2 cellular contexts compared by ENCODE assay signal in the genomic region with DNA sequence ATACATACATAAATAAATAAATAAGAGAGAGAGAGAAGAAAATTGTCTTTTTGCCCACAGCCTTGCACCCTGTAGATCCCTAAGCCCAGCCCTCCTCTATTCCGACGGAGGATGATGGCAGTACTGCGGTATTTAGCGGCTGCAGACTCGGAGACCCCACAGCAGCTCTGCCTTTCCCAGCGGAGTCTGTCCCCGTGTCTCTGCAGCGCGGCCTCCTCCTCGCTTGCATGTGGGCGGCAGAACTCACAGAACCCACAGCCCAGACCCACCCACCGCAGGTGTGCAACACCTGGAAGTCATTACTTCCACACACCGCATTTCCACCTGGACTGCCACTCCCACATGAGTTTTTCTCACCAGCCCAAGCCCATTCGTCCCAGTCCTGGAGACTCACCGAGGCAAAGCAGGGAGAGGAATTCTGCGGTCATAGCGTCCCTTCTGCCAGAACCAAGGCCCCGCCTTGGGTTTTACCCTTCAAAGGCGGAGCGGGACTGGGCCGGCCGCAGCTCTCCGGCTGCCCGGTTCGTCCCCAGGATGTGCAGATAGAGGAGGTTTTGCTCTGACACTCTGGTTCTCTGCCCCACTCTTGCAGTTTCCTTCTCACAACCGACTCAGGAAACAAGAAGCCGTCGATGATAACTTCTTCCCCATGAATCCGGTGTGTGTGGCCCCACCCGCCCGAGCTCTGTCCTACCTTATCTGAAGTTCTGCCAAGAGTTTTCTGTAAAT.
TF ChIP-seq lines count a peak whose summit lies in the region.

VSTM1 (minus strand) TSS at position 548 of the 729 bp plus-strand sequence; CDS start at position 428, 120 bp downstream.

TF ChIP-seq in GM23338, 12 proteins besides CTCF, POLR2A, EP300 and RAD21 (continues in another document):
- TF ChIP-seq JUNB (IDR thresholded peaks at IDR 0.05; ENCODE audit: unreplicated experiment): no peak
- TF ChIP-seq STAT1 (IDR thresholded peaks at IDR 0.05; ENCODE audit: unreplicated experiment): no peak
- no peak for TF ChIP-seq ZNF114 (CRISPR knock-in tag; IDR thresholded peaks at IDR 0.05)
- TF ChIP-seq, protein P1, sequence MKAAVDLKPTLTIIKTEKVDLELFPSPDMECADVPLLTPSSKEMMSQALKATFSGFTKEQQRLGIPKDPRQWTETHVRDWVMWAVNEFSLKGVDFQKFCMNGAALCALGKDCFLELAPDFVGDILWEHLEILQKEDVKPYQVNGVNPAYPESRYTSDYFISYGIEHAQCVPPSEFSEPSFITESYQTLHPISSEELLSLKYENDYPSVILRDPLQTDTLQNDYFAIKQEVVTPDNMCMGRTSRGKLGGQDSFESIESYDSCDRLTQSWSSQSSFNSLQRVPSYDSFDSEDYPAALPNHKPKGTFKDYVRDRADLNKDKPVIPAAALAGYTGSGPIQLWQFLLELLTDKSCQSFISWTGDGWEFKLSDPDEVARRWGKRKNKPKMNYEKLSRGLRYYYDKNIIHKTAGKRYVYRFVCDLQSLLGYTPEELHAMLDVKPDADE (IDR thresholded peaks at IDR 0.05): no peak
- no peak for TF ChIP-seq EZH2phosphoT487 (IDR thresholded peaks at IDR 0.05; ENCODE audit: unreplicated experiment)
- TF ChIP-seq, protein P2, sequence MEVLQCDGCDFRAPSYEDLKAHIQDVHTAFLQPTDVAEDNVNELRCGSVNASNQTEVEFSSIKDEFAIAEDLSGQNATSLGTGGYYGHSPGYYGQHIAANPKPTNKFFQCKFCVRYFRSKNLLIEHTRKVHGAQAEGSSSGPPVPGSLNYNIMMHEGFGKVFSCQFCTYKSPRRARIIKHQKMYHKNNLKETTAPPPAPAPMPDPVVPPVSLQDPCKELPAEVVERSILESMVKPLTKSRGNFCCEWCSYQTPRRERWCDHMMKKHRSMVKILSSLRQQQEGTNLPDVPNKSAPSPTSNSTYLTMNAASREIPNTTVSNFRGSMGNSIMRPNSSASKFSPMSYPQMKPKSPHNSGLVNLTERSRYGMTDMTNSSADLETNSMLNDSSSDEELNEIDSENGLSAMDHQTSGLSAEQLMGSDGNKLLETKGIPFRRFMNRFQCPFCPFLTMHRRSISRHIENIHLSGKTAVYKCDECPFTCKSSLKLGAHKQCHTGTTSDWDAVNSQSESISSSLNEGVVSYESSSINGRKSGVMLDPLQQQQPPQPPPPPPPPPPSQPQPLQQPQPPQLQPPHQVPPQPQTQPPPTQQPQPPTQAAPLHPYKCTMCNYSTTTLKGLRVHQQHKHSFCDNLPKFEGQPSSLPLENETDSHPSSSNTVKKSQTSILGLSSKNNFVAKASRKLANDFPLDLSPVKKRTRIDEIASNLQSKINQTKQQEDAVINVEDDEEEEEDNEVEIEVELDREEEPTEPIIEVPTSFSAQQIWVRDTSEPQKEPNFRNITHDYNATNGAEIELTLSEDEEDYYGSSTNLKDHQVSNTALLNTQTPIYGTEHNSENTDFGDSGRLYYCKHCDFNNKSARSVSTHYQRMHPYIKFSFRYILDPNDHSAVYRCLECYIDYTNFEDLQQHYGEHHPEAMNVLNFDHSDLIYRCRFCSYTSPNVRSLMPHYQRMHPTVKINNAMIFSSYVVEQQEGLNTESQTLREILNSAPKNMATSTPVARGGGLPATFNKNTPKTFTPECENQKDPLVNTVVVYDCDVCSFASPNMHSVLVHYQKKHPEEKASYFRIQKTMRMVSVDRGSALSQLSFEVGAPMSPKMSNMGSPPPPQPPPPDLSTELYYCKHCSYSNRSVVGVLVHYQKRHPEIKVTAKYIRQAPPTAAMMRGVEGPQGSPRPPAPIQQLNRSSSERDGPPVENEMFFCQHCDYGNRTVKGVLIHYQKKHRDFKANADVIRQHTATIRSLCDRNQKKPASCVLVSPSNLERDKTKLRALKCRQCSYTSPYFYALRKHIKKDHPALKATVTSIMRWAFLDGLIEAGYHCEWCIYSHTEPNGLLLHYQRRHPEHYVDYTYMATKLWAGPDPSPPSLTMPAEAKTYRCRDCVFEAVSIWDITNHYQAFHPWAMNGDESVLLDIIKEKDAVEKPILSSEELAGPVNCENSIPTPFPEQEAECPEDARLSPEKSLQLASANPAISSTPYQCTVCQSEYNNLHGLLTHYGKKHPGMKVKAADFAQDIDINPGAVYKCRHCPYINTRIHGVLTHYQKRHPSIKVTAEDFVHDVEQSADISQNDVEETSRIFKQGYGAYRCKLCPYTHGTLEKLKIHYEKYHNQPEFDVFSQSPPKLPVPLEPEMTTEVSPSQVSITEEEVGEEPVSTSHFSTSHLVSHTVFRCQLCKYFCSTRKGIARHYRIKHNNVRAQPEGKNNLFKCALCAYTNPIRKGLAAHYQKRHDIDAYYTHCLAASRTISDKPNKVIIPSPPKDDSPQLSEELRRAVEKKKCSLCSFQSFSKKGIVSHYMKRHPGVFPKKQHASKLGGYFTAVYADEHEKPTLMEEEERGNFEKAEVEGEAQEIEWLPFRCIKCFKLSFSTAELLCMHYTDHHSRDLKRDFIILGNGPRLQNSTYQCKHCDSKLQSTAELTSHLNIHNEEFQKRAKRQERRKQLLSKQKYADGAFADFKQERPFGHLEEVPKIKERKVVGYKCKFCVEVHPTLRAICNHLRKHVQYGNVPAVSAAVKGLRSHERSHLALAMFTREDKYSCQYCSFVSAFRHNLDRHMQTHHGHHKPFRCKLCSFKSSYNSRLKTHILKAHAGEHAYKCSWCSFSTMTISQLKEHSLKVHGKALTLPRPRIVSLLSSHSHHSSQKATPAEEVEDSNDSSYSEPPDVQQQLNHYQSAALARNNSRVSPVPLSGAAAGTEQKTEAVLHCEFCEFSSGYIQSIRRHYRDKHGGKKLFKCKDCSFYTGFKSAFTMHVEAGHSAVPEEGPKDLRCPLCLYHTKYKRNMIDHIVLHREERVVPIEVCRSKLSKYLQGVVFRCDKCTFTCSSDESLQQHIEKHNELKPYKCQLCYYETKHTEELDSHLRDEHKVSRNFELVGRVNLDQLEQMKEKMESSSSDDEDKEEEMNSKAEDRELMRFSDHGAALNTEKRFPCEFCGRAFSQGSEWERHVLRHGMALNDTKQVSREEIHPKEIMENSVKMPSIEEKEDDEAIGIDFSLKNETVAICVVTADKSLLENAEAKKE (CRISPR knock-in tag; IDR thresholded peaks at IDR 0.05): no peak
- TF ChIP-seq ZNF331 (CRISPR knock-in tag; IDR thresholded peaks at IDR 0.05; ENCODE audit: low read depth): no peak
- TF ChIP-seq EZH2 (IDR thresholded peaks at IDR 0.05; ENCODE audit: low read depth, unreplicated experiment): no peak

TF ChIP-seq in H1, 55 proteins besides CTCF, POLR2A, EP300 and RAD21:
- no peak for TF ChIP-seq CBX5 (IDR thresholded peaks at IDR 0.05; ENCODE audit: low read depth, low read length)
- TF ChIP-seq, protein P3, sequence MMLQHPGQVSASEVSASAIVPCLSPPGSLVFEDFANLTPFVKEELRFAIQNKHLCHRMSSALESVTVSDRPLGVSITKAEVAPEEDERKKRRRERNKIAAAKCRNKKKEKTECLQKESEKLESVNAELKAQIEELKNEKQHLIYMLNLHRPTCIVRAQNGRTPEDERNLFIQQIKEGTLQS (IDR thresholded peaks at IDR 0.05; ENCODE audit: insufficient read depth, low read depth, low read length): no peak
- TF ChIP-seq PHF8 (conservative IDR thresholded peaks at IDR 0.05; ENCODE audit: low read depth, low read length): no peak
- no peak for TF ChIP-seq RNF2 (IDR thresholded peaks at IDR 0.05; ENCODE audit: borderline replicate concordance, low read depth, low read length, missing control alignments, poor library complexity, severe bottlenecking)
- TF ChIP-seq JUN (IDR thresholded peaks at IDR 0.05; ENCODE audit: low read depth, low read length): no peak
- no peak for TF ChIP-seq EGR1 (IDR thresholded peaks at IDR 0.05; ENCODE audit: borderline replicate concordance, low read depth, low read length)
- TF ChIP-seq, protein P4, sequence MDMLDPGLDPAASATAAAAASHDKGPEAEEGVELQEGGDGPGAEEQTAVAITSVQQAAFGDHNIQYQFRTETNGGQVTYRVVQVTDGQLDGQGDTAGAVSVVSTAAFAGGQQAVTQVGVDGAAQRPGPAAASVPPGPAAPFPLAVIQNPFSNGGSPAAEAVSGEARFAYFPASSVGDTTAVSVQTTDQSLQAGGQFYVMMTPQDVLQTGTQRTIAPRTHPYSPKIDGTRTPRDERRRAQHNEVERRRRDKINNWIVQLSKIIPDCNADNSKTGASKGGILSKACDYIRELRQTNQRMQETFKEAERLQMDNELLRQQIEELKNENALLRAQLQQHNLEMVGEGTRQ (IDR thresholded peaks at IDR 0.05; ENCODE audit: low read length): no peak
- TF ChIP-seq HDAC2 (IDR thresholded peaks at IDR 0.05; ENCODE audit: borderline replicate concordance in 1 of 2, low read depth in 2 of 2, low read length in 2 of 2): no peak
- TF ChIP-seq RBBP5 (IDR thresholded peaks at IDR 0.05; ENCODE audit: borderline replicate concordance, low read depth, low read length): no peak
- no peak for TF ChIP-seq SIN3A (conservative IDR thresholded peaks at IDR 0.05 in 1 of 2, IDR thresholded peaks at IDR 0.05 in 1 of 2; ENCODE audit: low read depth in 1 of 2, low read length in 2 of 2)
- TF ChIP-seq SAP30 (IDR thresholded peaks at IDR 0.05; ENCODE audit: insufficient read depth, insufficient replicate concordance, low read length): no peak
- no peak for TF ChIP-seq SRF (IDR thresholded peaks at IDR 0.05; ENCODE audit: low read depth, low read length)
- TF ChIP-seq TCF12 (IDR thresholded peaks at IDR 0.05; ENCODE audit: low read depth, low read length): no peak
- TF ChIP-seq CTBP2 (IDR thresholded peaks at IDR 0.05; ENCODE audit: borderline replicate concordance, insufficient read depth, insufficient read length, low read length): no peak
- no peak for TF ChIP-seq HDAC6 (IDR thresholded peaks at IDR 0.05; ENCODE audit: low read depth, low read length)
- TF ChIP-seq BACH1 (IDR thresholded peaks at IDR 0.05; ENCODE audit: low read length): no peak
- TF ChIP-seq ZNF274 (IDR thresholded peaks at IDR 0.05; ENCODE audit: borderline replicate concordance, extremely low read depth, low read length): no peak
